11 cellular contexts compared by ENCODE assay signal in the genomic region with DNA sequence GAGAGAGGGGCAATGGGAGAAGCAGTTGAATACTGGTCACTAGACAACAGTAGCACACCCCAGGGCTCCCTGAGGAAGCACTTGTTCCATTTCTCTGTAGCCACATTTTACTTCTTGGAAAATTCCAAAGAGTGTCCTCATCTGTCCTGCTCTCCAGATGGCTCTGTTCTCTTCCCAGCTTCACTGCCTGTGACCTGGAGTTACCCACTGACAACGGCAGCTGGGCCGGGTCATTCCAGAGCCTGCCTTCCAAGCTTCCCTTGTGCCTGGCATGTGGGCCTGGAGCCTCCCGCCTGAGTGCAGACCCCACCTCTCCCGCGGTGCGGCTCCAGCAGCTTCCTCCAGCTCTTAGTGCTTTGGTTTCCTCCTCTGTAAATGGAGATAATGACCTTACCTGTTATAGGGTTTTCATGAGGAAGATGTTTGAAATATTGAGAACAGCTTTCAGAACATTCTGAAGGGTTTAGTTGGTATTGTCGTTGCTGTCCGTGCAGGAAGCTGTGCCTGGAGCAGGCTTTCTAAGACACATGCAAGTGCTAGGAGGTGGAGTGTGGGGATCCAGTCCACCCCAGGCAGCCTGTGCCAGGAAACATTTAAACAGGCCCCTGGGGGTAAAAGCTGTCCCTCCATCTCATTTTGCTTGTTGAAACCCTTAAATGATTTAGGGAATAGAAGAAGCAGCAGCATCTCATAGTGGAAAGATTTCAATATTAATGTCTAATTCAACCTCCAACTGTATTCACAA. TPM values are rescaled to one million over a fixed set of nuclear protein-coding genes. Genes with fewer than 3 reads are reported as not detected.
DNase-seq lines count a peak whose midpoint lies in the region; ATAC-seq and TF ChIP-seq lines count a peak whose summit lies in the region.
"Had no signal": no experiment of that assay in that cellular context is flagged by ENCODE, and none has a peak within 500 bp of the region (broad histone marks: within the 10 kb centered on the region; RNA-seq: fewer than 3 reads in every experiment).

No MANE protein-coding gene starts in this region.

- peak overlapping the region; percentile 58 for H3K9ac ChIP-seq in Karpas-422 (ENCODE audit: low read length)
- H3K9ac ChIP-seq in neural progenitor cell = no peak overlapping the region

- H3K27me3 Mint-ChIP-seq in CD4-positive, CD25-positive, alpha-beta regulatory T cell = peaks cover 15% of the 10 kb centered on the region
- H3K27me3 Mint-ChIP-seq in neural progenitor cell (ENCODE audit: insufficient read depth, low read depth) = peaks cover 2% of the 10 kb centered on the region

- peak overlapping the region; percentile 79 to 94 (median 87) for H3K4me3 Mint-ChIP-seq in CD4-positive, CD25-positive, alpha-beta regulatory T cell
- H3K4me3 Mint-ChIP-seq in neural progenitor cell = peak overlapping the region; percentile 73

- H3F3A ChIP-seq in neural progenitor cell (ENCODE audit: low read depth) = peaks cover 2% of the 10 kb centered on the region

- ATAC-seq in CD4-positive, CD25-positive, alpha-beta regulatory T cell (ENCODE audit: low read depth in 2 of 2) = no peak
- ATAC-seq in GM19324 (IDR thresholded peaks at IDR 0.05; ENCODE audit: low FRiP score, unreplicated experiment) = no peak

- H3K27ac ChIP-seq in CD4-positive, CD25-positive, alpha-beta regulatory T cell (ENCODE audit: insufficient read depth, low read length, poor library complexity, severe bottlenecking) = peak overlapping the region; percentile 69
- H3K27ac ChIP-seq in Karpas-422 (ENCODE audit: low read length) (no peak overlapping the region), neural progenitor cell (no peak overlapping the region)
- H3K27ac ChIP-seq: ascending aorta had no signal

- no peaks in the 10 kb centered on the region for H4K20me1 ChIP-seq in Karpas-422 (ENCODE audit: insufficient read depth, low read depth, low read length)
- H4K20me1 ChIP-seq in neural progenitor cell (ENCODE audit: low read depth) = no peaks in the 10 kb centered on the region

- no peaks in the 10 kb centered on the region for H3K9me2 ChIP-seq in Karpas-422 (replicated peaks; ENCODE audit: insufficient read depth, low read length)

- no peak for TF ChIP-seq CTCF in neural progenitor cell (IDR thresholded peaks at IDR 0.05)

- H3K4me1 Mint-ChIP-seq in CD4-positive, CD25-positive, alpha-beta regulatory T cell = peaks cover 7 to 24% (median 12%) of the 10 kb centered on the region in 4 donors
- peaks cover 23% of the 10 kb centered on the region for H3K4me1 Mint-ChIP-seq in neural progenitor cell

- DNase-seq in CD4-positive, CD25-positive, alpha-beta regulatory T cell = no peak
- DNase-seq in Karpas-422 (no peak), epidermal melanocyte (ENCODE audit: insufficient read length, low spot score) (peak; percentile 75), neural progenitor cell (ENCODE audit: low spot score) (no peak), SHP77 (lab: John Stamatoyannopoulos, UW) (no peak), hippocampal formation (lab: John Stamatoyannopoulos, UW) (no peak), iPS-NIHi11 (ENCODE audit: low spot score) (no peak)
- DNase-seq: NCI-H1105 treated with DMSO at 0.1 percent for 48 hours had no signal

- H3K4me2 ChIP-seq in Karpas-422 (ENCODE audit: low read depth, low read length, poor library complexity, severe bottlenecking) (peak overlapping the region; percentile 65), neural progenitor cell (no peak overlapping the region)

- H3K36me3 ChIP-seq in CD4-positive, CD25-positive, alpha-beta regulatory T cell (ENCODE audit: control insufficient read depth, insufficient read depth, low read length) = no peaks in the 10 kb centered on the region
- H3K36me3 ChIP-seq in Karpas-422 (ENCODE audit: insufficient read depth, low read length) (no peaks in the 10 kb centered on the region), neural progenitor cell (no peaks in the 10 kb centered on the region)
- H3K36me3 ChIP-seq: ascending aorta had no signal

- peaks cover 12% of the 10 kb centered on the region for H3K4me1 ChIP-seq in CD4-positive, CD25-positive, alpha-beta regulatory T cell (ENCODE audit: control insufficient read depth, insufficient read depth, low read length, poor library complexity, severe bottlenecking)
- H3K4me1 ChIP-seq in Karpas-422 (ENCODE audit: low read length) (peaks cover 13% of the 10 kb centered on the region), neural progenitor cell (peaks cover 5% of the 10 kb centered on the region)

- H3K27ac Mint-ChIP-seq in CD4-positive, CD25-positive, alpha-beta regulatory T cell = peak overlapping the region; percentile 81 to 98 (median 98)
- peak overlapping the region; percentile 85 for H3K27ac Mint-ChIP-seq in neural progenitor cell

- H3K36me3 Mint-ChIP-seq in CD4-positive, CD25-positive, alpha-beta regulatory T cell = no peaks in the 10 kb centered on the region
- H3K36me3 Mint-ChIP-seq in neural progenitor cell = peaks cover 28% of the 10 kb centered on the region

- H3K79me2 ChIP-seq in Karpas-422 (ENCODE audit: low read length) (no peaks in the 10 kb centered on the region), neural progenitor cell (ENCODE audit: low read depth) (no peaks in the 10 kb centered on the region)

- H3K9me3 ChIP-seq in CD4-positive, CD25-positive, alpha-beta regulatory T cell (ENCODE audit: control insufficient read depth in 2 of 2, low read length in 2 of 2) = no peaks in the 10 kb centered on the region
- no peaks in the 10 kb centered on the region for H3K9me3 ChIP-seq in Karpas-422 (ENCODE audit: low read length)
- H3K9me3 ChIP-seq in neural progenitor cell (ENCODE audit: low read depth) = no peaks in the 10 kb centered on the region
- H3K9me3 ChIP-seq: ascending aorta had no signal

- H2AFZ ChIP-seq in Karpas-422 (ENCODE audit: low read length) = 0 out of 2 replicates have a peak overlapping the region, but pooled peaks have one; percentile 89
- no peak overlapping the region for H2AFZ ChIP-seq in neural progenitor cell (replicated peaks)

- H3K9me3 Mint-ChIP-seq in CD4-positive, CD25-positive, alpha-beta regulatory T cell = no peaks in the 10 kb centered on the region
- H3K9me3 Mint-ChIP-seq in neural progenitor cell = peaks cover 2% of the 10 kb centered on the region

- H3K27me3 ChIP-seq in CD4-positive, CD25-positive, alpha-beta regulatory T cell (ENCODE audit: control insufficient read depth, insufficient read depth, low read length) = no peaks in the 10 kb centered on the region
- H3K27me3 ChIP-seq in Karpas-422 (ENCODE audit: low read length) = no peaks in the 10 kb centered on the region
- H3K27me3 ChIP-seq in neural progenitor cell = peaks cover 35% of the 10 kb centered on the region
- H3K27me3 ChIP-seq: ascending aorta had no signal

- peak overlapping the region; percentile 76 for H3K4me3 ChIP-seq in CD4-positive, CD25-positive, alpha-beta regulatory T cell (ENCODE audit: low read depth, low read length)
- H3K4me3 ChIP-seq in Karpas-422 (ENCODE audit: low read length) (peak overlapping the region; percentile 47; the same call in 1 of the 2 replicates), neural progenitor cell (no peak overlapping the region)

RNA-seq across cellular contexts. Expression of a gene that starts 24.8 kb away (rescaled TPM):
- total RNA-seq in CD4-positive, CD25-positive, alpha-beta regulatory T cell = 0.15 TPM
- polyA plus RNA-seq in CD4-positive, CD25-positive, alpha-beta regulatory T cell = not detected
- total RNA-seq in Karpas-422 (2014; rRNA removed; shearing (Covaris generic); ENCODE audit: low replicate concordance) = not detected in 2 replicates
- total RNA-seq in neural progenitor cell (ENCODE audit: low replicate concordance) = 1.1 and 1.5 TPM in 2 replicates
- polyA plus RNA-seq: neural cell had no signal

RNA-seq across cellular contexts. Expression of a gene that starts 32.0 kb away (rescaled TPM):
- not detected for total RNA-seq in CD4-positive, CD25-positive, alpha-beta regulatory T cell
- under 1 TPM in 1 of 4 donors, not detected in 3; 0.28 TPM for polyA plus RNA-seq in CD4-positive, CD25-positive, alpha-beta regulatory T cell
- not detected in 2 replicates for total RNA-seq in Karpas-422 (2014; rRNA removed; shearing (Covaris generic); ENCODE audit: low replicate concordance)
- 5.3 and 5.5 TPM in 2 replicates for total RNA-seq in neural progenitor cell (ENCODE audit: low replicate concordance)
- total RNA-seq: ascending aorta had no signal

RNA-seq across cellular contexts. Expression of a gene that starts 34.7 kb away (rescaled TPM):
- 3.7 TPM for total RNA-seq in CD4-positive, CD25-positive, alpha-beta regulatory T cell
- polyA plus RNA-seq in CD4-positive, CD25-positive, alpha-beta regulatory T cell = not detected
- not detected in 2 replicates for total RNA-seq in Karpas-422 (2014; rRNA removed; shearing (Covaris generic); ENCODE audit: low replicate concordance)
- not detected in 2 replicates for total RNA-seq in neural progenitor cell (ENCODE audit: low replicate concordance)
- total RNA-seq: ascending aorta had no signal
- polyA plus RNA-seq: neural cell had no signal
